In genomic region chr1:21217812-21218596, GRCh38 we compare ENCODE assay signal across 8 cellular contexts. TPM values are rescaled to one million over a fixed set of nuclear protein-coding genes. Genes with fewer than 3 reads are reported as not detected.
DNase-seq lines count a peak whose midpoint lies in the region; ATAC-seq, FAIRE-seq and TF ChIP-seq lines count a peak whose summit lies in the region.

No MANE protein-coding gene starts in this region.

- H3K27me3 ChIP-seq in CD4-positive, CD25-positive, alpha-beta regulatory T cell (ENCODE audit: control insufficient read depth, insufficient read depth, low read length): no peaks in the 10 kb centered on the region
- H3K27me3 ChIP-seq in fibroblast of lung (ENCODE audit: control insufficient read depth, insufficient read depth, low read length): no peaks in the 10 kb centered on the region

- ATAC-seq in CD4-positive, CD25-positive, alpha-beta regulatory T cell (ENCODE audit: low read depth in 2 of 2): peak; percentile 18 to 26
- ATAC-seq in HG02623 (IDR thresholded peaks at IDR 0.05; ENCODE audit: unreplicated experiment) (no peak), GM18505 (IDR thresholded peaks at IDR 0.05; ENCODE audit: unreplicated experiment) (no peak)

- H3K27ac ChIP-seq in CD4-positive, CD25-positive, alpha-beta regulatory T cell (ENCODE audit: insufficient read depth, low read length, poor library complexity, severe bottlenecking): no peak overlapping the region
- H3K27ac ChIP-seq in fibroblast of lung (ENCODE audit: insufficient read depth, low read length): no peak overlapping the region

- no peaks in the 10 kb centered on the region for H3K27me3 Mint-ChIP-seq in CD4-positive, CD25-positive, alpha-beta regulatory T cell
- no peaks in the 10 kb centered on the region for H3K27me3 Mint-ChIP-seq in activated CD4-positive, alpha-beta T cell treated with anti-CD3 and anti-CD28 coated beads, Interleukin-2, amount 10 ng/mL, durations not matched to agents 7 days and 5 days
- H3K27me3 Mint-ChIP-seq in progenitor cell of endocrine pancreas: no peaks in the 10 kb centered on the region

- CTCF ChIA-PET in activated CD4-positive, alpha-beta T cell treated with anti-CD3 and anti-CD28 coated beads, Interleukin-2, amount 10 ng/mL, durations not matched to agents 7 days and 5 days (lab: Charles Lee): interaction anchor here (0.6 to 2.8 kb wide), 12 partner anchors 9 to 522 kb away, joined by 3 to 18 read pairs (median 6); no protein-coding TSS in a partner anchor

- FAIRE-seq in HTR-8/SVneo (lab: Jason Lieb, UNC): no peak

- H3K9me3 Mint-ChIP-seq in CD4-positive, CD25-positive, alpha-beta regulatory T cell: peaks cover 0 to 1% (median 0%) of the 10 kb centered on the region in 7 donors
- no peaks in the 10 kb centered on the region for H3K9me3 Mint-ChIP-seq in activated CD4-positive, alpha-beta T cell treated with anti-CD3 and anti-CD28 coated beads, Interleukin-2, amount 10 ng/mL, durations not matched to agents 7 days and 5 days
- H3K9me3 Mint-ChIP-seq in progenitor cell of endocrine pancreas (ENCODE audit: low read depth): no peaks in the 10 kb centered on the region

- no peaks in the 10 kb centered on the region for H3K4me1 ChIP-seq in CD4-positive, CD25-positive, alpha-beta regulatory T cell (ENCODE audit: control insufficient read depth, insufficient read depth, low read length, poor library complexity, severe bottlenecking)
- no peaks in the 10 kb centered on the region for H3K4me1 ChIP-seq in fibroblast of lung (ENCODE audit: control insufficient read depth, extremely low read depth, insufficient read depth, low read length)

- TF ChIP-seq CTCF in fibroblast of lung (conservative IDR thresholded peaks at IDR 0.05 in 1 of 2, IDR thresholded peaks at IDR 0.05 in 1 of 2; ENCODE audit: low read depth in 1 of 2, low read length in 2 of 2): peak; percentile 11 to 53
- TF ChIP-seq CTCF in progenitor cell of endocrine pancreas (IDR thresholded peaks at IDR 0.05; ENCODE audit: unreplicated experiment): peak; percentile 47

- peak in 2 of 3 donors; percentile 12 to 26 for DNase-seq in CD4-positive, CD25-positive, alpha-beta regulatory T cell
- peak; percentile 21 for DNase-seq in HTR-8/SVneo (ENCODE audit: insufficient read length, low spot score)
- peak; percentile 46 for DNase-seq in activated CD4-positive, alpha-beta T cell treated with anti-CD3 and anti-CD28 coated beads, Interleukin-2, amount 10 ng/mL, durations not matched to agents 7 days and 5 days
- peak in 1 of 2 donors; percentile 23 for DNase-seq in fibroblast of lung (ENCODE audit: low read depth in 2 of 2)
- peak; percentile 48 for DNase-seq in progenitor cell of endocrine pancreas (ENCODE audit: low spot score, unreplicated experiment)
- DNase-seq in middle frontal gyrus (ENCODE audit: extremely low spot score, low spot score): no peak

- POLR2A ChIA-PET in activated CD4-positive, alpha-beta T cell treated with anti-CD3 and anti-CD28 coated beads, Interleukin-2, amount 10 ng/mL, durations not matched to agents 7 days and 5 days (lab: Charles Lee): no interaction called here

- H3K9ac ChIP-seq in fibroblast of lung (ENCODE audit: insufficient read depth, low read length): no peak overlapping the region

- H3K4me3 Mint-ChIP-seq in CD4-positive, CD25-positive, alpha-beta regulatory T cell: no peak overlapping the region
- no peak overlapping the region for H3K4me3 Mint-ChIP-seq in activated CD4-positive, alpha-beta T cell treated with anti-CD3 and anti-CD28 coated beads, Interleukin-2, amount 10 ng/mL, durations not matched to agents 7 days and 5 days
- H3K4me3 Mint-ChIP-seq in progenitor cell of endocrine pancreas (ENCODE audit: low read depth): no peak overlapping the region

- no peaks in the 10 kb centered on the region for H3K79me2 ChIP-seq in fibroblast of lung (ENCODE audit: control insufficient read depth, insufficient read depth, low read length)

- peak overlapping the region in 1 of 3 donors; percentile 5 for H3K27ac Mint-ChIP-seq in CD4-positive, CD25-positive, alpha-beta regulatory T cell
- no peak overlapping the region for H3K27ac Mint-ChIP-seq in activated CD4-positive, alpha-beta T cell treated with anti-CD3 and anti-CD28 coated beads, Interleukin-2, amount 10 ng/mL, durations not matched to agents 7 days and 5 days
- H3K27ac Mint-ChIP-seq in progenitor cell of endocrine pancreas: peak overlapping the region; percentile 37

- peaks cover 35% of the 10 kb centered on the region for H3K36me3 ChIP-seq in CD4-positive, CD25-positive, alpha-beta regulatory T cell (ENCODE audit: control insufficient read depth, insufficient read depth, low read length)
- H3K36me3 ChIP-seq in fibroblast of lung (ENCODE audit: control insufficient read depth, insufficient read depth, low read length): peaks cover 32% of the 10 kb centered on the region

- no peak for TF ChIP-seq POLR2A in GM18505 (IDR thresholded peaks at IDR 0.05; ENCODE audit: borderline replicate concordance, extremely low read depth, insufficient read depth, insufficient read length)

- no peak overlapping the region for H2AFZ ChIP-seq in fibroblast of lung (ENCODE audit: low read length)

- H3K4me2 ChIP-seq in fibroblast of lung (ENCODE audit: extremely low read depth, insufficient read depth, low read length): no peak overlapping the region

- peaks cover 15% of the 10 kb centered on the region for H3K36me3 Mint-ChIP-seq in CD4-positive, CD25-positive, alpha-beta regulatory T cell
- peaks cover 20% of the 10 kb centered on the region for H3K36me3 Mint-ChIP-seq in activated CD4-positive, alpha-beta T cell treated with anti-CD3 and anti-CD28 coated beads, Interleukin-2, amount 10 ng/mL, durations not matched to agents 7 days and 5 days (ENCODE audit: low read depth)
- peaks cover 12% of the 10 kb centered on the region for H3K36me3 Mint-ChIP-seq in progenitor cell of endocrine pancreas (ENCODE audit: insufficient read depth)

- no peaks in the 10 kb centered on the region for H4K20me1 ChIP-seq in fibroblast of lung (ENCODE audit: control insufficient read depth, extremely low read depth, insufficient read depth, low read length)

- H3K4me1 Mint-ChIP-seq in CD4-positive, CD25-positive, alpha-beta regulatory T cell: peaks cover 0 to 7% (median 2%) of the 10 kb centered on the region in 4 donors
- H3K4me1 Mint-ChIP-seq in activated CD4-positive, alpha-beta T cell treated with anti-CD3 and anti-CD28 coated beads, Interleukin-2, amount 10 ng/mL, durations not matched to agents 7 days and 5 days: no peaks in the 10 kb centered on the region
- no peaks in the 10 kb centered on the region for H3K4me1 Mint-ChIP-seq in progenitor cell of endocrine pancreas (ENCODE audit: low read depth)

- H3K9me3 ChIP-seq in CD4-positive, CD25-positive, alpha-beta regulatory T cell (ENCODE audit: control insufficient read depth in 2 of 2, low read length in 2 of 2): no peaks in the 10 kb centered on the region
- no peaks in the 10 kb centered on the region for H3K9me3 ChIP-seq in fibroblast of lung (ENCODE audit: control insufficient read depth, insufficient read depth, low read depth, low read length)

- no peak overlapping the region for H3K4me3 ChIP-seq in CD4-positive, CD25-positive, alpha-beta regulatory T cell (ENCODE audit: low read depth, low read length)
- no peak overlapping the region for H3K4me3 ChIP-seq in fibroblast of lung (replicated peaks in 1 of 4; ENCODE audit: control extremely low read depth in 1 of 4, insufficient read depth in 1 of 4, low read depth in 3 of 4, low read length in 4 of 4)

RNA-seq across cellular contexts. Expression of gene EIF4G3, which starts 41.3 kb away (rescaled TPM):
- 34.4 TPM for total RNA-seq in CD4-positive, CD25-positive, alpha-beta regulatory T cell
- 1 to 10 TPM; 2.5 to 7.0 (median 5.0) TPM for polyA plus RNA-seq in CD4-positive, CD25-positive, alpha-beta regulatory T cell
- 10 to 100 TPM; 23.8 to 31.5 TPM for total RNA-seq in activated CD4-positive, alpha-beta T cell treated with anti-CD3 and anti-CD28 coated beads, Interleukin-2, amount 10 ng/mL, durations not matched to agents 7 days and 5 days
- total RNA-seq in fibroblast of lung: 32.6 and 53.5 TPM in 2 replicates
- polyA plus RNA-seq in fibroblast of lung: 64.9 and 67.0 TPM in 2 replicates
- 40.6 and 47.6 TPM in 2 replicates for polyA plus RNA-seq in fibroblast of lung (2012)
- polyA minus RNA-seq in fibroblast of lung (ENCODE audit: low replicate concordance): 68.3 and 68.4 TPM in 2 replicates
- total RNA-seq in progenitor cell of endocrine pancreas: 92.0 and 97.4 TPM in 2 replicates

Comparison
In these comparisons a context has a peak if more than half of its experiments do, and no peak if none do; other contexts are left out.
1. ATAC-seq: peak in CD4-positive, CD25-positive, alpha-beta regulatory T cell (2 of 2); none in HG02623 (single experiment) and GM18505 (single experiment).